Comparison of ENCODE assay signal across 21 cellular contexts in genomic region chr1:35644204-35644603, GRCh38.
"Had no signal": no experiment of that assay in that cellular context is flagged by ENCODE, and none has a peak within 500 bp of the region (broad histone marks: within the 10 kb centered on the region; RNA-seq: fewer than 3 reads in every experiment).

No MANE protein-coding gene starts in this region.

- H3K27ac Mint-ChIP-seq: activated naive CD8-positive, alpha-beta T cell treated with anti-CD3 and anti-CD28 coated beads, Interleukin-2, amount 10 ng/mL, durations not matched to agents 7 days and 5 days; activated T-cell treated with anti-CD3 and anti-CD28 coated beads, Interleukin-2, amount 50 U/mL, for 72 hours had no signal

- H3K79me2 ChIP-seq: parathyroid adenoma had no signal

- DNase-seq: activated CD4-positive, alpha-beta T cell treated with anti-CD3 and anti-CD28 coated beads for 4 hours; activated CD8-positive, alpha-beta memory T cell treated with anti-CD3 and anti-CD28 coated beads, Interleukin-2, amount 50 U/mL, for 48 hours; activated gamma-delta T cell; activated naive CD8-positive, alpha-beta T cell treated with anti-CD3 and anti-CD28 coated beads, Interleukin-2, amount 10 ng/mL, durations not matched to agents 7 days and 5 days; activated T-cell treated with anti-CD3 and anti-CD28 coated beads, Interleukin-2, amount 50 U/mL, for 72 hours; brain microvascular endothelial cell; cortex of kidney; effector CD4-positive, alpha-beta T cell; midbrain; sigmoid colon; stimulated activated CD4-positive, alpha-beta T cell treated with anti-CD3 and anti-CD28 coated beads, Interleukin-1b, Interleukin-23, amount 100 ng/mL, for 48 hours; stomach; WERI-Rb-1 had no signal

- H3K27ac ChIP-seq: brain microvascular endothelial cell, esophagus muscularis mucosa, neutrophil, parathyroid adenoma, sigmoid colon, stomach, thoracic aorta, WERI-Rb-1 had no signal

- H3K9ac ChIP-seq: parathyroid adenoma had no signal

- H2AFZ ChIP-seq: parathyroid adenoma had no signal

- H3K36me3 ChIP-seq: brain microvascular endothelial cell, esophagus muscularis mucosa, neutrophil, sigmoid colon, stomach, thoracic aorta had no signal

- H3K9me3 Mint-ChIP-seq: activated naive CD8-positive, alpha-beta T cell treated with anti-CD3 and anti-CD28 coated beads, Interleukin-2, amount 10 ng/mL, durations not matched to agents 7 days and 5 days; activated T-cell treated with anti-CD3 and anti-CD28 coated beads, Interleukin-2, amount 50 U/mL, for 72 hours; central memory CD8-positive, alpha-beta T cell had no signal

- H3K4me3 Mint-ChIP-seq: activated naive CD8-positive, alpha-beta T cell treated with anti-CD3 and anti-CD28 coated beads, Interleukin-2, amount 10 ng/mL, durations not matched to agents 7 days and 5 days; activated T-cell treated with anti-CD3 and anti-CD28 coated beads, Interleukin-2, amount 50 U/mL, for 72 hours; central memory CD8-positive, alpha-beta T cell had no signal

- ATAC-seq: activated T-cell treated with anti-CD3 and anti-CD28 coated beads, Interleukin-2, amount 50 U/mL, for 72 hours; left lobe of liver had no signal

- H3K4me1 ChIP-seq: parathyroid adenoma had no signal

- FAIRE-seq: keratinocyte, urothelium cell line had no signal

- H3K4me3 ChIP-seq: esophagus muscularis mucosa, sigmoid colon, stomach, thoracic aorta had no signal

- H3K9me3 ChIP-seq: esophagus muscularis mucosa, neutrophil, sigmoid colon, stomach, thoracic aorta had no signal
